ENCODE assay signal across 1 cellular context in the genomic region with DNA sequence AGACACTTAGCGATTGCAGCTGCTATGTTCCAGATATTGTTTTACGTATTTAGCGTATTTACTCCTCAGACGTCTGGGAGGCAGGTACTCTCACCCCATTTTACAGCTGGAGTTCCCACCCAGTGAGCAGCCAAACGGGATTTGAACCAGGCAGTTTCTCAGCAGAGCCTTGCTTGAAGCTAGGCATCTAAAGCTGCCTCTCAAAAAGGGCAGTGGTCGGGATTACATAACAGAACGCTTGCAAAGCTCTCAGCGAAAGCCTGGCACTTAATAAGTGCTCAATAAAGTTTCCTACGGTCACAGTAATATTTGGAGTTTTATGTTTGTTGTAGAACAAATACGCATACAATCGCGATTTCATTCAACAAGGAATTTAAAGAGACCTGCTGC.
TF ChIP-seq lines count a peak whose summit lies in the region.

No MANE protein-coding gene starts in this region.

TF ChIP-seq in K562, 482 proteins besides CTCF, POLR2A, EP300 and RAD21:
- no peak for TF ChIP-seq FOXJ3 (CRISPR knock-in tag; IDR thresholded peaks at IDR 0.05)
- 0 out of 2 replicates have a peak, but pooled peaks have one; percentile 16 for TF ChIP-seq ZBTB40 (IDR thresholded peaks at IDR 0.05)
- no peak for TF ChIP-seq ZBTB40 (CRISPR knock-in tag; IDR thresholded peaks at IDR 0.05)
- TF ChIP-seq NCOA1 (IDR thresholded peaks at IDR 0.05; ENCODE audit: low read depth): no peak
